8 cellular contexts compared by ENCODE assay signal in genomic region chr19:40806385-40807146, GRCh38. TPM values are rescaled to one million over a fixed set of nuclear protein-coding genes. Genes with fewer than 3 reads are reported as not detected.
DNase-seq lines count a peak whose midpoint lies in the region; ATAC-seq and TF ChIP-seq lines count a peak whose summit lies in the region.

No MANE protein-coding gene starts in this region.

- ATAC-seq in left colon (no peak), HG03460 (IDR thresholded peaks at IDR 0.05; ENCODE audit: unreplicated experiment) (no peak)

- peak; percentile 87 for TF ChIP-seq CTCF in GM12874 (IDR thresholded peaks at IDR 0.05; ENCODE audit: insufficient read depth, low read depth, low read length)

- intact Hi-C loops in left colon (cut with DNase I, micrococcal nuclease): no loop called here

- peak; percentile 43 for DNase-seq in NCI-H1694 (lab: John Stamatoyannopoulos, UW)
- peak; percentile 84 to 89 for DNase-seq in activated CD4-positive, alpha-beta T cell treated with anti-CD3 and anti-CD28 coated beads, Interleukin-2, amount 50 U/mL, for 48 hours
- DNase-seq in dedifferentiated amniotic fluid mesenchymal stem cell (ENCODE audit: extremely low spot score): peak; percentile 95
- peak; percentile 68 to 73 for DNase-seq in left colon
- DNase-seq in stimulated activated CD4-positive, alpha-beta T cell treated with anti-CD3 and anti-CD28 coated beads, Interleukin-15, amount 100 ng/mL, for 48 hours (ENCODE audit: low read depth in 2 of 2): peak; percentile 62 to 79
- no peak for DNase-seq in NK-92 (lab: John Stamatoyannopoulos, UW; ENCODE audit: unreplicated experiment)

RNA-seq across cellular contexts. Expression of gene EGLN2, which starts 7.6 kb away (rescaled TPM):
- total RNA-seq in left colon: 10 to 100 TPM; 95.3 to 96.9 TPM

RNA-seq across cellular contexts. Expression of gene RAB4B, which starts 28.5 kb away (rescaled TPM):
- total RNA-seq in left colon: 10 to 100 TPM; 65.9 to 67.9 TPM

RNA-seq across cellular contexts. Expression of gene MIA, which starts 31.2 kb away (rescaled TPM):
- 1 to 10 TPM in 1 of 2 donors, not detected in 1; 1.7 TPM for total RNA-seq in left colon

RNA-seq across cellular contexts. Expression of gene CYP2A6, which starts 43.7 kb away (rescaled TPM):
- not detected for total RNA-seq in left colon

RNA-seq across cellular contexts. Expression of gene SNRPA, which starts 55.6 kb away (rescaled TPM):
- 10 to 100 TPM; 43.4 to 68.0 TPM for total RNA-seq in left colon
